In the genomic region with DNA sequence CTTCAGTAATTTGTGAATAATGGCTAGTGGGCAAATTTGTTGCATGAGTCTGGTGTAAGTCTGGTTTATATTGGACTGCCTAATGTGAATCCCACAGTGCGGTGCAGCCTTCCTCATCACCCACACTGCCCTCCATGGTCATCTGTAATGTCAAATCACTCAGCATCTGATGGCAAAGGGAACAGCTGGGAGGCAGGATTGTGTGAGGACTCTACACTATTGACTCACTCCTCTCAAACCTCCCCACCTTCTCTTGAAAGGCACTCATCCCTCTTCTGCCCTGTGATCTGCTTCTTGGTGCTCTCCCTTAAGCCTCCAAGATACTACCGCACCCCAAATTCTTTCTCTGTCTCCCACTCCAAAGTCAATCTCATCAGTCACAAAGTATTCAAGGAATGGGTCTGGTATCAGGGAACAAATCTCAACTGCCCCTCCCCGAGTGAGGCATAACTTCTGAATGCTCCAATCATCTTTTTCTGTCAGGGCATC, we compare ENCODE assay signal across 10 cellular contexts.
DNase-seq lines count a peak whose midpoint lies in the region; ATAC-seq, FAIRE-seq and TF ChIP-seq lines count a peak whose summit lies in the region.
"Had no signal": no experiment of that assay in that cellular context is flagged by ENCODE, and none has a peak within 500 bp of the region (broad histone marks: within the 10 kb centered on the region; RNA-seq: fewer than 3 reads in every experiment).

No MANE protein-coding gene starts in this region.

- H3K9ac ChIP-seq in IMR-90 (ENCODE audit: low read depth, low read length) (no peak overlapping the region), astrocyte (ENCODE audit: low read length) (peak overlapping the region; percentile 35)

- no peak overlapping the region for H3K27ac ChIP-seq in IMR-90 (ENCODE audit: insufficient read depth, low read length)
- H3K27ac ChIP-seq in astrocyte (ENCODE audit: low read depth, low read length), result peak overlapping the region; percentile 60
- no peak overlapping the region for H3K27ac ChIP-seq in sigmoid colon

- H2AK5ac ChIP-seq in IMR-90 (ENCODE audit: low read depth, low read length), result peak overlapping the region; percentile 5; the same call in 1 of the 2 replicates

- peaks cover 0 to 62% of the 10 kb centered on the region in 2 experiments; a peak in 2 of 4 replicates for H3K79me1 ChIP-seq in IMR-90 (ENCODE audit: low read depth in 1 of 2, low read length in 2 of 2)

- dilution Hi-C loops in IMR-90 (cut with HindIII; ENCODE audit: low sequenced_read_pairs, unreplicated experiment), result no loop called here

- H3K4me2 ChIP-seq in IMR-90 (ENCODE audit: low read depth, low read length), result no peak overlapping the region
- peak overlapping the region; percentile 51 for H3K4me2 ChIP-seq in astrocyte (ENCODE audit: low read length)

- TF ChIP-seq RAD21 in IMR-90 (IDR thresholded peaks at IDR 0.05; ENCODE audit: low read length), result no peak

- no peak overlapping the region for H4K91ac ChIP-seq in IMR-90 (ENCODE audit: insufficient read depth, low read depth, low read length)

- H3K27me3 ChIP-seq in IMR-90 (ENCODE audit: control insufficient read depth, insufficient read depth, low read length) (no peaks in the 10 kb centered on the region), astrocyte (ENCODE audit: insufficient read depth, low read length) (no peaks in the 10 kb centered on the region), sigmoid colon (no peaks in the 10 kb centered on the region)

- no peak overlapping the region for H3K18ac ChIP-seq in IMR-90 (ENCODE audit: low read depth, low read length)

- no peak overlapping the region for H3K4ac ChIP-seq in IMR-90 (ENCODE audit: low read depth, low read length)

- H3K9me3 ChIP-seq in IMR-90 (ENCODE audit: control insufficient read depth, insufficient read depth, low read length), result no peaks in the 10 kb centered on the region
- H3K9me3 ChIP-seq in astrocyte (ENCODE audit: insufficient read depth, low read depth, low read length), result no peaks in the 10 kb centered on the region
- H3K9me3 ChIP-seq in sigmoid colon, result no peaks in the 10 kb centered on the region

- peak overlapping the region; percentile 94 for H3K27ac Mint-ChIP-seq in astrocyte (ENCODE audit: unreplicated experiment)
- peak overlapping the region; percentile 80 for H3K27ac Mint-ChIP-seq in mesothelial cell of epicardium

- H2AK9ac ChIP-seq in IMR-90 (replicated peaks; ENCODE audit: low read depth, low read length, poor library complexity), result peak overlapping the region; percentile 7

- CTCF ChIA-PET in IMR-90 (lab: Yijun Ruan, JAX), result no interaction called here

- TSS peak; percentile 3 for BruUV-seq in IMR-90 (replicated peaks; lab: Mats Ljungman, UMichigan)

- H3K9me1 ChIP-seq in IMR-90 (ENCODE audit: insufficient read depth, low read length), result peaks cover 14% of the 10 kb centered on the region

- H3K9me3 Mint-ChIP-seq in astrocyte (ENCODE audit: unreplicated experiment), result no peaks in the 10 kb centered on the region
- no peaks in the 10 kb centered on the region for H3K9me3 Mint-ChIP-seq in mesothelial cell of epicardium

- 80% methylated on average over 1 of the region's 3 CpGs; no CpG with 5 or more reads in 1 of the 2 experiments for WGBS in IMR-90 (ENCODE audit: extremely low coverage in 2 of 2, insufficient read length in 1 of 2), 2 experiments
- 87 to 91% methylated on average over 3 of the region's 3 CpGs for WGBS in sigmoid colon, 2 donors

- POLR2A ChIA-PET in IMR-90 (lab: Charles Lee; ENCODE audit: unreplicated experiment), result no interaction called here

- H3K4me3 ChIP-seq in IMR-90 (ENCODE audit: insufficient read depth, low read depth, low read length) (no peak overlapping the region), astrocyte (ENCODE audit: insufficient read depth, low read depth, low read length) (no peak overlapping the region), sigmoid colon (no peak overlapping the region)

- H2AFZ ChIP-seq in IMR-90 (replicated peaks; ENCODE audit: low read length, poor library complexity), result no peak overlapping the region
- H2AFZ ChIP-seq in astrocyte (ENCODE audit: low read depth, low read length), result no peak overlapping the region

- H3K4me3 Mint-ChIP-seq in astrocyte (ENCODE audit: unreplicated experiment), result no peak overlapping the region
- no peak overlapping the region for H3K4me3 Mint-ChIP-seq in mesothelial cell of epicardium

- H3K36me3 Mint-ChIP-seq in astrocyte (ENCODE audit: low read depth, unreplicated experiment) (no peaks in the 10 kb centered on the region), mesothelial cell of epicardium (no peaks in the 10 kb centered on the region)

- peak; percentile 98 for DNase-seq in EL
- DNase-seq in IMR-90, result peak; percentile 73
- peak; percentile 86 for DNase-seq in astrocyte (ENCODE audit: low read depth)
- DNase-seq in mesothelial cell of epicardium (ENCODE audit: low spot score in 2 of 2, unreplicated experiment in 2 of 2), result no peak
- no peak for DNase-seq in NCI-H2029 (lab: John Stamatoyannopoulos, UW)
- no peak for DNase-seq in sigmoid colon
- DNase-seq in iPS-NIHi11 (ENCODE audit: low spot score), result no peak
- DNase-seq in NCI-H1092 treated with DMSO at 0.1 percent for 48 hours (lab: John Stamatoyannopoulos, UW), result no peak
- DNase-seq: amygdala, retina had no signal

- H4K5ac ChIP-seq in IMR-90 (ENCODE audit: low read depth, low read length), result no peak overlapping the region

- in situ Hi-C loops in IMR-90 (cut with MboI; ENCODE audit: low sequenced_read_pairs), result no loop called here

- H2BK5ac ChIP-seq in IMR-90 (ENCODE audit: low read depth, low read length, poor library complexity, severe bottlenecking), result peak overlapping the region; percentile 5

- no peak overlapping the region for H2BK120ac ChIP-seq in IMR-90 (ENCODE audit: low read depth, low read length)

- H3K4me1 ChIP-seq in IMR-90 (ENCODE audit: control insufficient read depth, insufficient read depth, low read length), result peaks cover 16% of the 10 kb centered on the region
- peaks cover 45% of the 10 kb centered on the region for H3K4me1 ChIP-seq in astrocyte (ENCODE audit: insufficient read depth, low read length)
- H3K4me1 ChIP-seq in sigmoid colon, result peaks cover 0 to 50% (median 38%) of the 10 kb centered on the region in 4 donors

- peak; percentile 63 for ATAC-seq in IMR-90 (ENCODE audit: low read depth)

- no peak for TF ChIP-seq CTCF in IMR-90 (conservative IDR thresholded peaks at IDR 0.05; ENCODE audit: low read depth, low read length)
- TF ChIP-seq CTCF in astrocyte (IDR thresholded peaks at IDR 0.05; ENCODE audit: insufficient read depth, low read depth, low read length), result no peak
- TF ChIP-seq CTCF in mesothelial cell of epicardium (IDR thresholded peaks at IDR 0.05; ENCODE audit: unreplicated experiment), result no peak
- no peak for TF ChIP-seq CTCF in sigmoid colon (IDR thresholded peaks at IDR 0.05)

- 0 out of 3 replicates have a peak overlapping the region, but pooled peaks have one; percentile 0 for H2BK15ac ChIP-seq in IMR-90 (ENCODE audit: low read depth, low read length)

- no peak overlapping the region for H3K56ac ChIP-seq in IMR-90 (ENCODE audit: extremely low read depth, insufficient read depth, low read length)

- H3K14ac ChIP-seq in IMR-90 (replicated peaks; ENCODE audit: low read depth, low read length), result peak overlapping the region; percentile 0; the same call in 1 of the 2 replicates

- H3K79me2 ChIP-seq in astrocyte (ENCODE audit: insufficient read depth, low read length), result peaks cover 92% of the 10 kb centered on the region

- H4K20me1 ChIP-seq in IMR-90 (ENCODE audit: insufficient read depth, low read length) (peaks cover 66% of the 10 kb centered on the region), astrocyte (ENCODE audit: insufficient read depth, low read length) (peaks cover 11% of the 10 kb centered on the region)

- H3K36me3 ChIP-seq in IMR-90 (ENCODE audit: control insufficient read depth, insufficient read depth, low read length) (peaks cover 2% of the 10 kb centered on the region; the same call in 1 of the 2 replicates), astrocyte (ENCODE audit: insufficient read depth, low read length) (no peaks in the 10 kb centered on the region), sigmoid colon (no peaks in the 10 kb centered on the region)

- TF ChIP-seq POLR2A in IMR-90 (IDR thresholded peaks at IDR 0.05; ENCODE audit: low read depth, low read length), result no peak
- TF ChIP-seq POLR2A in sigmoid colon (IDR thresholded peaks at IDR 0.05), result no peak

- peak overlapping the region; percentile 2; the same call in 1 of the 2 replicates for H2BK20ac ChIP-seq in IMR-90 (ENCODE audit: low read depth, low read length)

- no peak overlapping the region for H4K8ac ChIP-seq in IMR-90 (ENCODE audit: low read depth in 2 of 2, low read length in 2 of 2)

- H3K27me3 Mint-ChIP-seq in astrocyte (ENCODE audit: low read depth, unreplicated experiment), result no peaks in the 10 kb centered on the region
- H3K27me3 Mint-ChIP-seq in mesothelial cell of epicardium (ENCODE audit: low read depth), result no peaks in the 10 kb centered on the region

- H3K23ac ChIP-seq in IMR-90 (ENCODE audit: low read depth, low read length), result peak overlapping the region; percentile 18

- no peak for TF ChIP-seq EP300 in sigmoid colon (IDR thresholded peaks at IDR 0.05)

- H3K4me1 Mint-ChIP-seq in astrocyte (ENCODE audit: low read depth, unreplicated experiment) (peaks cover 50% of the 10 kb centered on the region), mesothelial cell of epicardium (peaks cover 17% of the 10 kb centered on the region)

- intact Hi-C loops in IMR-90 (cut with micrococcal nuclease) (no loop called here), sigmoid colon (cut with DNase I) (no loop called here)

- peak; percentile 83 for FAIRE-seq in astrocyte (lab: Jason Lieb, UNC)

TF ChIP-seq in IMR-90, 13 proteins besides CTCF, POLR2A, EP300 and RAD21:
- no peak for TF ChIP-seq FOS (IDR thresholded peaks at IDR 0.05; ENCODE audit: low read depth, low read length)
- peak; percentile 9; the same call in 1 of the 2 replicates for TF ChIP-seq BHLHE40 (IDR thresholded peaks at IDR 0.05; ENCODE audit: low read depth, low read length)

Comparison
In these comparisons a context has a peak if more than half of its experiments do, and no peak if none do; other contexts are left out.
1. DNase-seq: peak in EL (single experiment), IMR-90 (single experiment) and astrocyte (single experiment); none in mesothelial cell of epicardium (0 of 2), NCI-H2029 (single experiment), sigmoid colon (single experiment), iPS-NIHi11 (single experiment) and NCI-H1092 treated with DMSO at 0.1 percent for 48 hours (single experiment).